13 cellular contexts compared by ENCODE assay signal in the genomic region with DNA sequence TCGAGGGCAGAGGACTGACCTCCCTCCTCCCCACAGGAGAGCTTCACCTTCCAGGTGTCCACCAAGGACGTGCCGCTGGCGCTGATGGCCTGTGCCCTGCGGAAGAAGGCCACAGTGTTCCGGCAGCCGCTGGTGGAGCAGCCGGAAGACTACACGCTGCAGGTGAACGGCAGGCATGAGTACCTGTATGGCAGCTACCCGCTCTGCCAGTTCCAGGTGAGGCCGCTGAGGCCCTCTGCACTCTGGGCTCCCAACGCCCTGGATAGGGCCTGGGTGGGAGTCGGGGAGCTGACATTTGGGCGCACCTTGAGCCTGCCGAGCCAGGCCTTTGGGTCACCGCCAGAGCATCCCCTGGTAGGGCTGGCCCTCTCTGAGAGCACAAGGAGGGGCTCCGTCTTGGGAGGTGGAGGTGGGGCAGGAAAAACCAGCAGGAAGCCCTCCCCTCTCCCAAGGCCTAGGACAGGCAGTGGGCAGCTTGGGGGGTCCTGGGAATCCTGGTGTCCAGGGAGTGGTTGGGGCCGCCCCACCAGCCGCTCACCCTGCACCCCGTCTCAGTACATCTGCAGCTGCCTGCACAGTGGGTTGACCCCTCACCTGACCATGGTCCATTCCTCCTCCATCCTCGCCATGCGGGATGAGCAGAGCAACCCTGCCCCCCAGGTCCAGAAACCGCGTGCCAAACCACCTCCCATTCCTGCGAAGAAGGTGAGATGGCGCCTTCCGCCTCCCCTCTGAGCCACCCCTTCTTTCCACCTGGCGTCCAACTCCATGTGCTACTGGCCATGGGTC.
DNase-seq lines count a peak whose midpoint lies in the region; ATAC-seq and TF ChIP-seq lines count a peak whose summit lies in the region.
"Had no signal": no experiment of that assay in that cellular context is flagged by ENCODE, and none has a peak within 500 bp of the region (broad histone marks: within the 10 kb centered on the region; RNA-seq: fewer than 3 reads in every experiment).

No MANE protein-coding gene starts in this region.

- no TSS peak for BruUV-seq in OCI-LY7 (replicated peaks; lab: Mats Ljungman, UMichigan)

- peaks cover 5% of the 10 kb centered on the region; the same call in 1 of the 2 replicates for H3K79me2 ChIP-seq in OCI-LY7 (ENCODE audit: insufficient read depth, low read depth, low read length)
- H3K79me2 ChIP-seq: hepatocyte had no signal

- no peak overlapping the region; the same call in 1 of the 2 replicates for H2AFZ ChIP-seq in OCI-LY7 (ENCODE audit: low read length)
- H2AFZ ChIP-seq: hepatocyte had no signal

- no peak for TF ChIP-seq POLR2A in sigmoid colon (IDR thresholded peaks at IDR 0.05)

- peak overlapping the region; percentile 74 for H3K4me2 ChIP-seq in OCI-LY7 (ENCODE audit: low read length)
- H3K4me2 ChIP-seq: hepatocyte, neural progenitor cell had no signal

- H3K27ac ChIP-seq in OCI-LY7 (ENCODE audit: low read depth, low read length, poor library complexity, severe bottlenecking), result peak overlapping the region; percentile 73
- H3K27ac ChIP-seq in effector memory CD4-positive, alpha-beta T cell (ENCODE audit: insufficient read depth, low read length, poor library complexity, severe bottlenecking), result peak overlapping the region; percentile 81
- peak overlapping the region in 2 of 4 donors; percentile 15 to 26 for H3K27ac ChIP-seq in sigmoid colon
- H3K27ac ChIP-seq: hepatocyte, neural progenitor cell, SJSA1 had no signal

- WGBS in sigmoid colon, 2 donors, result 88 to 89% methylated on average over 29 of the region's 29 CpGs

- no peaks in the 10 kb centered on the region for H3K27me3 ChIP-seq in effector memory CD4-positive, alpha-beta T cell (replicated peaks; ENCODE audit: control insufficient read depth, insufficient read depth, low read length, poor library complexity, severe bottlenecking)
- no peaks in the 10 kb centered on the region for H3K27me3 ChIP-seq in sigmoid colon
- H3K27me3 ChIP-seq: dorsolateral prefrontal cortex, hepatocyte, neural progenitor cell, SJSA1 had no signal

- H3K9me3 ChIP-seq in OCI-LY7 (ENCODE audit: low read length) (no peaks in the 10 kb centered on the region), sigmoid colon (no peaks in the 10 kb centered on the region)
- no peaks in the 10 kb centered on the region for H3K9me3 ChIP-seq in effector memory CD4-positive, alpha-beta T cell (ENCODE audit: control insufficient read depth, low read length)
- H3K9me3 ChIP-seq: SJSA1 had no signal

- H3K36me3 ChIP-seq in OCI-LY7 (ENCODE audit: insufficient read depth, low read length), result no peaks in the 10 kb centered on the region
- H3K36me3 ChIP-seq in effector memory CD4-positive, alpha-beta T cell (ENCODE audit: control insufficient read depth, insufficient read depth, low read length), result peaks cover 50% of the 10 kb centered on the region
- peaks cover 0 to 46% (median 12%) of the 10 kb centered on the region in 4 donors for H3K36me3 ChIP-seq in sigmoid colon
- H3K36me3 ChIP-seq: neural progenitor cell had no signal

- POLR2A ChIA-PET in OCI-LY7 (lab: Charles Lee), result interaction anchor here (0.8 to 2.5 kb wide), 5 partner anchors 12 to 118 kb away, joined by 3 to 8 read pairs (median 3); no protein-coding TSS in a partner anchor

- no peak for TF ChIP-seq EP300 in sigmoid colon (IDR thresholded peaks at IDR 0.05)

- DNase-seq in OCI-LY7 (ENCODE audit: low spot score) (no peak), sigmoid colon (no peak), NCI-H1105 treated with DMSO at 0.1 percent for 48 hours (lab: John Stamatoyannopoulos, UW) (no peak), islet precursor cell (no peak)
- DNase-seq in effector memory CD4-positive, alpha-beta T cell, result no peak
- DNase-seq: dorsolateral prefrontal cortex, HCEC 1CT had no signal

- H3K4me3 ChIP-seq in GM08714 (ENCODE audit: low read length) (peak overlapping the region; percentile 35; the same call in 1 of the 2 replicates), OCI-LY7 (ENCODE audit: low read depth, low read length, poor library complexity, severe bottlenecking) (peak overlapping the region; percentile 79), sigmoid colon (peak overlapping the region in 3 of 4 donors; percentile 13 to 30 (median 21))
- H3K4me3 ChIP-seq in effector memory CD4-positive, alpha-beta T cell (ENCODE audit: insufficient read depth, low read depth, low read length, poor library complexity, severe bottlenecking), result peak overlapping the region; percentile 68
- H3K4me3 ChIP-seq: hepatocyte, neural progenitor cell, SJSA1 had no signal

- no peaks in the 10 kb centered on the region for H4K20me1 ChIP-seq in OCI-LY7 (ENCODE audit: insufficient read depth, low read length)

- CTCF ChIA-PET in OCI-LY7 (lab: Charles Lee; ENCODE audit: unreplicated experiment), result interaction anchor here (1.0 kb wide), 2 partner anchors 101 to 483 kb away, joined by 3 read pairs; a partner anchor contains a TSS

- H3K9me2 ChIP-seq in OCI-LY7 (ENCODE audit: insufficient read depth, low read length), result no peaks in the 10 kb centered on the region

- ATAC-seq in HG03378 (IDR thresholded peaks at IDR 0.05; ENCODE audit: unreplicated experiment) (no peak), HG03159 (IDR thresholded peaks at IDR 0.05; ENCODE audit: unreplicated experiment) (no peak)

- TF ChIP-seq CTCF in OCI-LY7 (conservative IDR thresholded peaks at IDR 0.05; ENCODE audit: low read length) (no peak), sigmoid colon (IDR thresholded peaks at IDR 0.05) (no peak)

- H3K4me1 ChIP-seq in OCI-LY7 (ENCODE audit: insufficient read depth, low read length, poor library complexity, severe bottlenecking), result peaks cover 47% of the 10 kb centered on the region
- peaks cover 84% of the 10 kb centered on the region for H3K4me1 ChIP-seq in effector memory CD4-positive, alpha-beta T cell (ENCODE audit: control insufficient read depth, insufficient read depth, low read length, poor library complexity, severe bottlenecking)
- H3K4me1 ChIP-seq in sigmoid colon, result peaks cover 0 to 19% (median 11%) of the 10 kb centered on the region in 4 donors
- H3K4me1 ChIP-seq: neural progenitor cell had no signal

- intact Hi-C loops in OCI-LY7 (cut with micrococcal nuclease; ENCODE audit: unreplicated experiment), result loop anchor here (1.0 to 2.0 kb wide), 2 partner anchors 62 to 89 kb away; no protein-coding TSS in a partner anchor
- intact Hi-C loops in sigmoid colon (cut with DNase I), result no loop called here

Comparison
In these comparisons a context has a peak if more than half of its experiments do, and no peak if none do; other contexts are left out.
1. H3K4me3 ChIP-seq: peak in every context shown above with its lines; median percentile 79 in OCI-LY7; 68 in effector memory CD4-positive, alpha-beta T cell; 35 in GM08714; 21 in sigmoid colon.